Comparison of ENCODE assay signal across 15 cellular contexts in the genomic region with DNA sequence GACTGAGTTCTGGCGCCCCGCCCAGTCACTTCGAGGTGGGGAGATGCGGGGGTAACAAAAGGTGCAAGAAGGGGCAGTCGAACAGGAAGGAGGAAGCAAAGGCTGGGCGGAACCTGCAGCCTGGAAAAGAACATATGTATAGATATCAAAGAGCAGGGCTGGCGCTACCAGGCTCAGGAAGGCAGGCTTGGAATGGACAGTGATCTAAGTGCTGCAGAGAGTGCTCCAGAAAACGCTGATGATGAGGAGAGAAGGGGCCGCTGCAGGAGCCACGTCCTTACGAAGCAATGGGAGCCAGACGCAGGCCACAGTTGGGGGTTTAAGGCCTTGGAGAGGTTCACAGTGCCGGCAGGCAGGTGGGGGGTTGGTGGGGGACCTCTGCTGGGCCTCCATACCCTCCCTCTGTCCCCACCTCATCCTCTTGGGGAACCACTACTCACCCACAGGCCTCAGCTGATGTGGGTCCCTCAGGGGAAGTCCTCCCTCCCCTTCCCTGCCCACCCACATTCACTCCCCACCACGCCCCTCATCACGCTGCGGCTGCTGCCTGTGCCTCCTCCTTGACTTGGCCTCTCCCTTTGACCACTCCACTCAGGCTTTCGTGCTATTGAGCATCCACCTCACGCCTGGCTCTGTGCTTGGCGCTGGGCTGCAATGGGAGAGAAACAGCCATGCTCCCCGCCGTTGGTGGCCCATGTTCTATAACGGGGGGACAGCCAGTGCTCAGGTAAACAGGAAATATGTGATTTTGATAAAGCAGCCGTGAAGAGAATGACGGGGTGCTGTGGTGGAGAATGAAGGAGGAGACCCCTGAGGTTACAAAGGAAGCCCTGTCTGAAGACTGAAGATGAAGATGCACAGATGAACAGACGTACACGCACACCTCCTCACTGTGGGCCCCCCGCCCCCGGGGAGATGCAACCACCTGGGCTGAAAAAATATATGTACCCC. TPM values are rescaled to one million over a fixed set of nuclear protein-coding genes. Genes with fewer than 3 reads are reported as not detected.
DNase-seq lines count a peak whose midpoint lies in the region; ATAC-seq, FAIRE-seq and TF ChIP-seq lines count a peak whose summit lies in the region.
"Had no signal": no experiment of that assay in that cellular context is flagged by ENCODE, and none has a peak within 500 bp of the region (broad histone marks: within the 10 kb centered on the region; RNA-seq: fewer than 3 reads in every experiment).

No MANE protein-coding gene starts in this region.

- H3K4me3 Mint-ChIP-seq in activated naive CD4-positive, alpha-beta T cell treated with anti-CD3 and anti-CD28 coated beads, Interleukin-2, amount 10 ng/mL, durations not matched to agents 7 days and 5 days = no peak overlapping the region
- peak overlapping the region; percentile 84 for H3K4me3 Mint-ChIP-seq in activated naive CD8-positive, alpha-beta T cell treated with anti-CD3 and anti-CD28 coated beads, Interleukin-2, amount 10 ng/mL, durations not matched to agents 7 days and 5 days
- peak overlapping the region in 7 of 10 donors; percentile 0 to 69 (median 29) for H3K4me3 Mint-ChIP-seq in naive thymus-derived CD4-positive, alpha-beta T cell
- H3K4me3 Mint-ChIP-seq in type B pancreatic cell = no peak overlapping the region
- H3K4me3 Mint-ChIP-seq: activated naive CD4-positive, alpha-beta T cell treated with anti-CD3 and anti-CD28 coated beads, Interleukin-2, amount 50 U/mL, for 24 hours had no signal

- H3K36me3 Mint-ChIP-seq in activated naive CD4-positive, alpha-beta T cell treated with anti-CD3 and anti-CD28 coated beads, Interleukin-2, amount 10 ng/mL, durations not matched to agents 7 days and 5 days = peaks cover 5% of the 10 kb centered on the region
- H3K36me3 Mint-ChIP-seq in activated naive CD4-positive, alpha-beta T cell treated with anti-CD3 and anti-CD28 coated beads, Interleukin-2, amount 50 U/mL, for 72 hours = no peaks in the 10 kb centered on the region
- H3K36me3 Mint-ChIP-seq in activated naive CD8-positive, alpha-beta T cell treated with anti-CD3 and anti-CD28 coated beads, Interleukin-2, amount 10 ng/mL, durations not matched to agents 7 days and 5 days = peaks cover 13% of the 10 kb centered on the region
- peaks cover 0 to 41% (median 12%) of the 10 kb centered on the region in 5 donors for H3K36me3 Mint-ChIP-seq in naive thymus-derived CD4-positive, alpha-beta T cell
- H3K36me3 Mint-ChIP-seq in type B pancreatic cell = peaks cover 17% of the 10 kb centered on the region

- H3K36me3 ChIP-seq in naive thymus-derived CD4-positive, alpha-beta T cell (ENCODE audit: control insufficient read depth in 2 of 3, insufficient read depth in 3 of 3, low read length in 3 of 3) = peaks cover 0 to 67% (median 6%) of the 10 kb centered on the region in 3 experiments

- H3K4me1 Mint-ChIP-seq in activated naive CD4-positive, alpha-beta T cell treated with anti-CD3 and anti-CD28 coated beads, Interleukin-2, amount 10 ng/mL, durations not matched to agents 7 days and 5 days = peaks cover 10% of the 10 kb centered on the region
- peaks cover 12% of the 10 kb centered on the region for H3K4me1 Mint-ChIP-seq in activated naive CD8-positive, alpha-beta T cell treated with anti-CD3 and anti-CD28 coated beads, Interleukin-2, amount 10 ng/mL, durations not matched to agents 7 days and 5 days
- H3K4me1 Mint-ChIP-seq in naive thymus-derived CD4-positive, alpha-beta T cell = peaks cover 7 to 27% (median 19%) of the 10 kb centered on the region in 7 donors
- H3K4me1 Mint-ChIP-seq in type B pancreatic cell (ENCODE audit: unreplicated experiment) = peaks cover 17% of the 10 kb centered on the region

- H3K4me1 ChIP-seq in naive thymus-derived CD4-positive, alpha-beta T cell (ENCODE audit: control insufficient read depth in 2 of 2, insufficient read depth in 2 of 2, low read length in 2 of 2) = peaks cover 0 to 7% of the 10 kb centered on the region in 2 donors
- H3K4me1 ChIP-seq: testis had no signal

- no peak for TF ChIP-seq CTCF in type B pancreatic cell (conservative IDR thresholded peaks at IDR 0.05)

- POLR2A ChIA-PET in activated naive CD8-positive, alpha-beta T cell treated with anti-CD3 and anti-CD28 coated beads, Interleukin-2, amount 10 ng/mL, durations not matched to agents 7 days and 5 days (lab: Charles Lee) = interaction anchor here (0.6 to 1.4 kb wide), 3 partner anchors 13 to 449 kb away, joined by 3 read pairs; no protein-coding TSS in a partner anchor
- POLR2A ChIA-PET in naive thymus-derived CD4-positive, alpha-beta T cell (lab: Charles Lee) = no interaction called here

- no peaks in the 10 kb centered on the region for H3K27me3 Mint-ChIP-seq in activated naive CD4-positive, alpha-beta T cell treated with anti-CD3 and anti-CD28 coated beads, Interleukin-2, amount 10 ng/mL, durations not matched to agents 7 days and 5 days
- H3K27me3 Mint-ChIP-seq in activated naive CD8-positive, alpha-beta T cell treated with anti-CD3 and anti-CD28 coated beads, Interleukin-2, amount 10 ng/mL, durations not matched to agents 7 days and 5 days = no peaks in the 10 kb centered on the region
- no peaks in the 10 kb centered on the region for H3K27me3 Mint-ChIP-seq in naive thymus-derived CD4-positive, alpha-beta T cell
- no peaks in the 10 kb centered on the region for H3K27me3 Mint-ChIP-seq in type B pancreatic cell
- H3K27me3 Mint-ChIP-seq: activated naive CD4-positive, alpha-beta T cell treated with anti-CD3 and anti-CD28 coated beads, Interleukin-2, amount 50 U/mL, for 24 hours had no signal

- H3K4me3 ChIP-seq in naive thymus-derived CD4-positive, alpha-beta T cell (ENCODE audit: low read length) = no peak overlapping the region
- H3K4me3 ChIP-seq: dorsolateral prefrontal cortex, gastrocnemius medialis, testis had no signal

- no peak overlapping the region for H3K27ac ChIP-seq in naive thymus-derived CD4-positive, alpha-beta T cell (ENCODE audit: low read depth, low read length)
- H3K27ac ChIP-seq: testis had no signal

- CTCF ChIA-PET in activated naive CD4-positive, alpha-beta T cell treated with anti-CD3 and anti-CD28 coated beads, Interleukin-2, amount 10 ng/mL, durations not matched to agents 7 days and 5 days (lab: Charles Lee) = no interaction called here
- CTCF ChIA-PET in naive thymus-derived CD4-positive, alpha-beta T cell (lab: Charles Lee) = no interaction called here

- intact Hi-C loops in naive thymus-derived CD4-positive, alpha-beta T cell (cut with micrococcal nuclease) = no loop called here

- FAIRE-seq in urothelium cell line (lab: Jason Lieb, UNC) = no peak

- H3K9me3 ChIP-seq in naive thymus-derived CD4-positive, alpha-beta T cell (ENCODE audit: control insufficient read depth in 2 of 3, low read length in 3 of 3) = no peaks in the 10 kb centered on the region
- H3K9me3 ChIP-seq: gastrocnemius medialis, testis had no signal

- ATAC-seq in activated naive CD4-positive, alpha-beta T cell treated with anti-CD3 and anti-CD28 coated beads, Interleukin-2, amount 50 U/mL, for 72 hours = no peak
- ATAC-seq in activated naive CD8-positive, alpha-beta T cell treated with anti-CD3 and anti-CD28 coated beads, Interleukin-2, amount 10 ng/mL, durations not matched to agents 7 days and 5 days (ENCODE audit: low read depth) = peak; percentile 75
- ATAC-seq in naive thymus-derived CD4-positive, alpha-beta T cell = peak; percentile 78
- no peak for ATAC-seq in HG03025 (IDR thresholded peaks at IDR 0.05; ENCODE audit: low FRiP score, unreplicated experiment)

- H3K27me3 ChIP-seq in naive thymus-derived CD4-positive, alpha-beta T cell (ENCODE audit: control insufficient read depth in 2 of 2, insufficient read depth in 2 of 2, low read length in 2 of 2) = no peaks in the 10 kb centered on the region
- H3K27me3 ChIP-seq: dorsolateral prefrontal cortex, gastrocnemius medialis, testis had no signal

- DNase-seq in activated naive CD4-positive, alpha-beta T cell treated with anti-CD3 and anti-CD28 coated beads, Interleukin-2, amount 10 ng/mL, durations not matched to agents 7 days and 5 days = no peak
- DNase-seq in activated naive CD4-positive, alpha-beta T cell treated with anti-CD3 and anti-CD28 coated beads, Interleukin-2, amount 50 U/mL, for 72 hours (ENCODE audit: low spot score in 2 of 2) = no peak
- DNase-seq in activated naive CD8-positive, alpha-beta T cell treated with anti-CD3 and anti-CD28 coated beads, Interleukin-2, amount 10 ng/mL, durations not matched to agents 7 days and 5 days = peak; percentile 66
- DNase-seq in naive thymus-derived CD4-positive, alpha-beta T cell = peak in 3 of 9 donors; percentile 7 to 18 (median 14)
- DNase-seq in type B pancreatic cell (ENCODE audit: extremely low spot score, unreplicated experiment) (no peak), C1 segment of cervical spinal cord (lab: John Stamatoyannopoulos, UW) (no peak), urothelium cell line (ENCODE audit: low spot score) (no peak)
- DNase-seq: GDM1; NCI-H526; stimulated activated CD4-positive, alpha-beta T cell treated with anti-CD3 and anti-CD28 coated beads, Interleukin-2, amount 100 ng/mL, for 24 hours; testis had no signal

- peak overlapping the region; percentile 73 for H3K27ac Mint-ChIP-seq in activated naive CD4-positive, alpha-beta T cell treated with anti-CD3 and anti-CD28 coated beads, Interleukin-2, amount 10 ng/mL, durations not matched to agents 7 days and 5 days
- peak overlapping the region in 1 of 2 donors; percentile 33 for H3K27ac Mint-ChIP-seq in activated naive CD4-positive, alpha-beta T cell treated with anti-CD3 and anti-CD28 coated beads, Interleukin-2, amount 50 U/mL, for 72 hours
- H3K27ac Mint-ChIP-seq in activated naive CD8-positive, alpha-beta T cell treated with anti-CD3 and anti-CD28 coated beads, Interleukin-2, amount 10 ng/mL, durations not matched to agents 7 days and 5 days = peak overlapping the region; percentile 95
- peak overlapping the region in 8 of 9 donors; percentile 41 to 92 (median 66) for H3K27ac Mint-ChIP-seq in naive thymus-derived CD4-positive, alpha-beta T cell
- peak overlapping the region; percentile 23 for H3K27ac Mint-ChIP-seq in type B pancreatic cell
- H3K27ac Mint-ChIP-seq: activated naive CD4-positive, alpha-beta T cell treated with anti-CD3 and anti-CD28 coated beads, Interleukin-2, amount 50 U/mL, for 24 hours had no signal

- no peaks in the 10 kb centered on the region for H3K9me3 Mint-ChIP-seq in activated naive CD4-positive, alpha-beta T cell treated with anti-CD3 and anti-CD28 coated beads, Interleukin-2, amount 10 ng/mL, durations not matched to agents 7 days and 5 days
- no peaks in the 10 kb centered on the region for H3K9me3 Mint-ChIP-seq in activated naive CD4-positive, alpha-beta T cell treated with anti-CD3 and anti-CD28 coated beads, Interleukin-2, amount 50 U/mL, for 72 hours
- H3K9me3 Mint-ChIP-seq in activated naive CD8-positive, alpha-beta T cell treated with anti-CD3 and anti-CD28 coated beads, Interleukin-2, amount 10 ng/mL, durations not matched to agents 7 days and 5 days = no peaks in the 10 kb centered on the region
- H3K9me3 Mint-ChIP-seq in naive thymus-derived CD4-positive, alpha-beta T cell = peaks cover 0 to 1% (median 0%) of the 10 kb centered on the region in 11 donors
- H3K9me3 Mint-ChIP-seq in type B pancreatic cell = no peaks in the 10 kb centered on the region
- H3K9me3 Mint-ChIP-seq: activated naive CD4-positive, alpha-beta T cell treated with anti-CD3 and anti-CD28 coated beads, Interleukin-2, amount 50 U/mL, for 24 hours had no signal

RNA-seq across cellular contexts. Expression of gene RPL26L1, which starts 40.5 kb away (rescaled TPM):
- total RNA-seq in activated naive CD4-positive, alpha-beta T cell treated with anti-CD3 and anti-CD28 coated beads, Interleukin-2, amount 50 U/mL, for 72 hours = 10 to 100 TPM; 53.5 to 61.6 TPM
- 10 to 100 TPM; 24.1 to 33.6 TPM for total RNA-seq in activated naive CD8-positive, alpha-beta T cell treated with anti-CD3 and anti-CD28 coated beads, Interleukin-2, amount 10 ng/mL, durations not matched to agents 7 days and 5 days
- total RNA-seq in naive thymus-derived CD4-positive, alpha-beta T cell = 10 to 100 TPM in 3 of 5 experiments, 1 to 10 TPM in 2; 9.6 to 40.0 (median 12.9) TPM
- polyA plus RNA-seq in naive thymus-derived CD4-positive, alpha-beta T cell = 10 to 100 TPM; 29.7 to 37.1 TPM
- 40.4 and 54.2 TPM in 2 replicates for total RNA-seq in type B pancreatic cell (ENCODE audit: low replicate concordance)

Comparison
In these comparisons a context has a peak if more than half of its experiments do, and no peak if none do; other contexts are left out.
1. H3K4me3 Mint-ChIP-seq: peak in activated naive CD8-positive, alpha-beta T cell treated with anti-CD3 and anti-CD28 coated beads, Interleukin-2, amount 10 ng/mL, durations not matched to agents 7 days and 5 days (single experiment) and naive thymus-derived CD4-positive, alpha-beta T cell (7 of 10); none in activated naive CD4-positive, alpha-beta T cell treated with anti-CD3 and anti-CD28 coated beads, Interleukin-2, amount 10 ng/mL, durations not matched to agents 7 days and 5 days (single experiment) and type B pancreatic cell (single experiment).
2. ATAC-seq: peak in activated naive CD8-positive, alpha-beta T cell treated with anti-CD3 and anti-CD28 coated beads, Interleukin-2, amount 10 ng/mL, durations not matched to agents 7 days and 5 days (single experiment) and naive thymus-derived CD4-positive, alpha-beta T cell (single experiment); none in activated naive CD4-positive, alpha-beta T cell treated with anti-CD3 and anti-CD28 coated beads, Interleukin-2, amount 50 U/mL, for 72 hours (0 of 2) and HG03025 (single experiment).